Comparison of ENCODE assay signal across 24 cellular contexts in genomic region chr20:57893364-57894001, GRCh38.
DNase-seq lines count a peak whose midpoint lies in the region; ATAC-seq and TF ChIP-seq lines count a peak whose summit lies in the region.
"Had no signal": no experiment of that assay in that cellular context is flagged by ENCODE, and none has a peak within 500 bp of the region (broad histone marks: within the 10 kb centered on the region; RNA-seq: fewer than 3 reads in every experiment).

No MANE protein-coding gene starts in this region.

- no peaks in the 10 kb centered on the region for H3K4me1 Mint-ChIP-seq in natural killer cell treated with Interleukin-12 subunit alpha and Interleukin-12 subunit beta and Interleukin-15 and Interleukin-18, amount 100 ng/mL, for 72 hours (ENCODE audit: low read depth in 2 of 2)
- H3K4me1 Mint-ChIP-seq in natural killer cell (no peaks in the 10 kb centered on the region), nephron (peaks cover 31% of the 10 kb centered on the region)
- H3K4me1 Mint-ChIP-seq: activated CD4-positive, alpha-beta T cell treated with anti-CD3 and anti-CD28 coated beads for 36 hours; CD4-positive, alpha-beta memory T cell; naive B cell had no signal

- peaks cover 8 to 9% of the 10 kb centered on the region in 2 donors for H3K27me3 Mint-ChIP-seq in natural killer cell treated with Interleukin-12 subunit alpha and Interleukin-12 subunit beta and Interleukin-15 and Interleukin-18, amount 100 ng/mL, for 72 hours
- H3K27me3 Mint-ChIP-seq in natural killer cell (ENCODE audit: low read depth in 2 of 2) (peaks cover 8 to 10% of the 10 kb centered on the region in 2 donors), nephron (ENCODE audit: low read depth) (peaks cover 11% of the 10 kb centered on the region)

- peak overlapping the region in 1 of 2 donors; percentile 42 for H3K27ac Mint-ChIP-seq in natural killer cell treated with Interleukin-12 subunit alpha and Interleukin-12 subunit beta and Interleukin-15 and Interleukin-18, amount 100 ng/mL, for 72 hours
- H3K27ac Mint-ChIP-seq in natural killer cell, result no peak overlapping the region
- H3K27ac Mint-ChIP-seq in nephron, result peak overlapping the region; percentile 51 to 83 (median 52)
- H3K27ac Mint-ChIP-seq: activated CD4-positive, alpha-beta T cell treated with anti-CD3 and anti-CD28 coated beads for 36 hours; activated naive CD4-positive, alpha-beta T cell treated with anti-CD3 and anti-CD28 coated beads, Interleukin-2, amount 50 U/mL, for 72 hours; activated T-helper 2 cell treated with anti-CD3 and anti-CD28 coated beads, Interferon-gamma antibody, Interleukin-2, Interleukin-4, amounts not matched to agents 10 μg/mL and 5 μg/mL and 100 μg/mL, durations not matched to agents 14 hours and 24 hours and 36 hours; CD4-positive, alpha-beta memory T cell had no signal

- H3K4me3 Mint-ChIP-seq in natural killer cell treated with Interleukin-12 subunit alpha and Interleukin-12 subunit beta and Interleukin-15 and Interleukin-18, amount 100 ng/mL, for 72 hours, result no peak overlapping the region
- no peak overlapping the region for H3K4me3 Mint-ChIP-seq in natural killer cell
- no peak overlapping the region for H3K4me3 Mint-ChIP-seq in nephron
- H3K4me3 Mint-ChIP-seq: activated CD4-positive, alpha-beta T cell treated with anti-CD3 and anti-CD28 coated beads for 36 hours; CD4-positive, alpha-beta memory T cell had no signal

- no peaks in the 10 kb centered on the region for H3K36me3 Mint-ChIP-seq in natural killer cell treated with Interleukin-12 subunit alpha and Interleukin-12 subunit beta and Interleukin-15 and Interleukin-18, amount 100 ng/mL, for 72 hours
- H3K36me3 Mint-ChIP-seq in natural killer cell (no peaks in the 10 kb centered on the region), nephron (ENCODE audit: low read depth) (no peaks in the 10 kb centered on the region)
- H3K36me3 Mint-ChIP-seq: activated naive CD4-positive, alpha-beta T cell treated with anti-CD3 and anti-CD28 coated beads, Interleukin-2, amount 50 U/mL, for 72 hours; CD4-positive, alpha-beta memory T cell; naive B cell had no signal

- H3K9me3 Mint-ChIP-seq in natural killer cell treated with Interleukin-12 subunit alpha and Interleukin-12 subunit beta and Interleukin-15 and Interleukin-18, amount 100 ng/mL, for 72 hours, result no peaks in the 10 kb centered on the region
- H3K9me3 Mint-ChIP-seq in natural killer cell (no peaks in the 10 kb centered on the region), nephron (no peaks in the 10 kb centered on the region)
- H3K9me3 Mint-ChIP-seq: activated T-helper 2 cell treated with anti-CD3 and anti-CD28 coated beads, Interferon-gamma antibody, Interleukin-2, Interleukin-4, amounts not matched to agents 10 μg/mL and 5 μg/mL and 100 μg/mL, durations not matched to agents 14 hours and 24 hours and 36 hours; CD4-positive, alpha-beta memory T cell had no signal

- intact Hi-C loops in natural killer cell (cut with micrococcal nuclease), result no loop called here

- TF ChIP-seq CTCF in natural killer cell (IDR thresholded peaks at IDR 0.05) (no peak), nephron (IDR thresholded peaks at IDR 0.05; ENCODE audit: unreplicated experiment in 3 of 3) (no peak)

- peak; percentile 13 for DNase-seq in natural killer cell treated with Interleukin-12 subunit alpha and Interleukin-12 subunit beta and Interleukin-15 and Interleukin-18, amount 100 ng/mL, for 72 hours (ENCODE audit: low spot score)
- DNase-seq in natural killer cell (no peak), NCI-H69 (lab: John Stamatoyannopoulos, UW) (peak; percentile 86)
- DNase-seq in activated CD4-positive, alpha-beta T cell treated with anti-CD3 and anti-CD28 coated beads for 48 hours, result no peak
- DNase-seq: activated CD4-positive, alpha-beta T cell treated with anti-CD3 and anti-CD28 coated beads for 36 hours; amygdala; CD4-positive, alpha-beta memory T cell; foreskin melanocyte; Kasumi-1; midbrain; MV-4-11; naive B cell; NCI-H187 treated with DMSO at 0.1 percent for 48 hours; ovary; SIG-M5; stimulated activated CD4-positive, alpha-beta T cell treated with anti-CD3 and anti-CD28 coated beads, Interleukin-2, amount 100 ng/mL, for 24 hours; stimulated activated naive CD8-positive, alpha-beta T cell treated with anti-CD3 and anti-CD28 coated beads, Interleukin-15, Interleukin-2, amounts not matched to agents 100 U/mL and 50 U/mL, for 24 hours; uterus had no signal

- no peak for ATAC-seq in natural killer cell treated with Interleukin-12 subunit alpha and Interleukin-12 subunit beta and Interleukin-15 and Interleukin-18, amount 100 ng/mL, for 72 hours
- no peak for ATAC-seq in natural killer cell
- ATAC-seq in HG02642 (IDR thresholded peaks at IDR 0.05; ENCODE audit: poor library complexity, unreplicated experiment), result no peak
- no peak for ATAC-seq in HG02870 (IDR thresholded peaks at IDR 0.05; ENCODE audit: unreplicated experiment)
- no peak for ATAC-seq in GM18867 (IDR thresholded peaks at IDR 0.05; ENCODE audit: unreplicated experiment)
- ATAC-seq: activated CD4-positive, alpha-beta T cell treated with anti-CD3 and anti-CD28 coated beads for 36 hours; activated naive CD4-positive, alpha-beta T cell treated with anti-CD3 and anti-CD28 coated beads, Interleukin-2, amount 50 U/mL, for 72 hours; stimulated activated naive CD8-positive, alpha-beta T cell treated with anti-CD3 and anti-CD28 coated beads, Interleukin-15, Interleukin-2, amounts not matched to agents 100 U/mL and 50 U/mL, for 24 hours had no signal

Comparison
In these comparisons a context has a peak if more than half of its experiments do, and no peak if none do; other contexts are left out.
1. DNase-seq: peak in natural killer cell treated with Interleukin-12 subunit alpha and Interleukin-12 subunit beta and Interleukin-15 and Interleukin-18, amount 100 ng/mL, for 72 hours (single experiment) and NCI-H69 (single experiment); none in natural killer cell (single experiment) and activated CD4-positive, alpha-beta T cell treated with anti-CD3 and anti-CD28 coated beads for 48 hours (single experiment).
2. H3K27ac Mint-ChIP-seq: peak in nephron (3 of 3); none in natural killer cell (0 of 2).